8 cellular contexts compared by ENCODE assay signal in genomic region chr12:2796187-2796663, GRCh38. TPM values are rescaled to one million over a fixed set of nuclear protein-coding genes. Genes with fewer than 3 reads are reported as not detected.
DNase-seq lines count a peak whose midpoint lies in the region; ATAC-seq, FAIRE-seq and TF ChIP-seq lines count a peak whose summit lies in the region.

No MANE protein-coding gene starts in this region.

- H3K27me3 ChIP-seq in DOHH2 (ENCODE audit: control insufficient read depth, low read length) (no peaks in the 10 kb centered on the region), bronchial epithelial cell (ENCODE audit: control insufficient read depth, insufficient read depth, low read length) (no peaks in the 10 kb centered on the region), mesenchymal stem cell (ENCODE audit: control insufficient read depth in 1 of 2, insufficient read depth in 1 of 2, low read length in 2 of 2) (peaks cover 0 to 9% of the 10 kb centered on the region in 2 experiments)

- peaks cover 30% of the 10 kb centered on the region for H3K79me1 ChIP-seq in mesenchymal stem cell (replicated peaks; ENCODE audit: low read length, poor library complexity, severe bottlenecking)

- H2BK120ac ChIP-seq in mesenchymal stem cell (ENCODE audit: low read depth, low read length) = no peak overlapping the region

- no peak overlapping the region for H2BK5ac ChIP-seq in mesenchymal stem cell (ENCODE audit: low read depth, low read length, poor library complexity, severe bottlenecking)

- H2AK5ac ChIP-seq in mesenchymal stem cell (ENCODE audit: low read length, severe bottlenecking) = no peak overlapping the region

- peak overlapping the region; percentile 95 for H2AFZ ChIP-seq in mesenchymal stem cell (ENCODE audit: low read depth, low read length)

- H4K91ac ChIP-seq in mesenchymal stem cell (ENCODE audit: low read length) = peak overlapping the region; percentile 30

- peaks cover 4% of the 10 kb centered on the region; the same call in 1 of the 2 replicates for H3F3A ChIP-seq in DOHH2 (ENCODE audit: control insufficient read depth, insufficient read depth)

- H4K20me1 ChIP-seq in DOHH2 (ENCODE audit: control insufficient read depth, insufficient read depth, low read depth, low read length) = peaks cover 31% of the 10 kb centered on the region

- peaks cover 55% of the 10 kb centered on the region for H3K36me3 ChIP-seq in DOHH2 (ENCODE audit: control insufficient read depth, low read length)
- peaks cover 53% of the 10 kb centered on the region for H3K36me3 ChIP-seq in KOPT-K1 (ENCODE audit: insufficient read depth, low read length)
- H3K36me3 ChIP-seq in bronchial epithelial cell (ENCODE audit: control insufficient read depth, insufficient read depth, low read length) = peaks cover 34% of the 10 kb centered on the region
- H3K36me3 ChIP-seq in mesenchymal stem cell (ENCODE audit: control insufficient read depth in 1 of 2, insufficient read depth in 2 of 2, low read depth in 1 of 2, low read length in 2 of 2) = peaks cover 31 to 41% of the 10 kb centered on the region in 2 experiments

- H3K4me3 ChIP-seq in DOHH2 (ENCODE audit: low read length) (peak overlapping the region; percentile 95), bronchial epithelial cell (ENCODE audit: low read depth, low read length) (peak overlapping the region; percentile 78), mesenchymal stem cell (ENCODE audit: insufficient read depth in 1 of 2, low read depth in 1 of 2, low read length in 2 of 2) (peak overlapping the region; percentile 87)

- no peak overlapping the region for H3K27ac ChIP-seq in DOHH2 (ENCODE audit: low read depth, low read length)
- peak overlapping the region; percentile 64 for H3K27ac ChIP-seq in KOPT-K1 (ENCODE audit: low read depth, low read length, poor library complexity, severe bottlenecking)
- no peak overlapping the region for H3K27ac ChIP-seq in mesenchymal stem cell (ENCODE audit: low read length, poor library complexity, severe bottlenecking)

- TF ChIP-seq CTCF in DOHH2 (IDR thresholded peaks at IDR 0.05; ENCODE audit: low read depth, low read length, poor library complexity, severe bottlenecking) (peak; percentile 34), bronchial epithelial cell (IDR thresholded peaks at IDR 0.05; ENCODE audit: insufficient read depth, low read length, severe bottlenecking) (no peak)

- peak overlapping the region in 1 of 2 experiments; percentile 69 for H3K14ac ChIP-seq in mesenchymal stem cell (ENCODE audit: low read length in 2 of 2)

- peak overlapping the region in 1 of 2 experiments; percentile 90 for H3K18ac ChIP-seq in mesenchymal stem cell (ENCODE audit: low read depth in 1 of 2, low read length in 2 of 2)

- H2BK15ac ChIP-seq in mesenchymal stem cell (ENCODE audit: low read depth, poor library complexity, severe bottlenecking) = no peak overlapping the region

- FAIRE-seq in bronchial epithelial cell (lab: Jason Lieb, UNC) = peak; percentile 60

- peak overlapping the region in 1 of 2 experiments; percentile 59 for H3K4ac ChIP-seq in mesenchymal stem cell (ENCODE audit: low read depth in 1 of 2, low read length in 2 of 2)

- H3K4me1 ChIP-seq in DOHH2 (ENCODE audit: control insufficient read depth, low read length) (peaks cover 22% of the 10 kb centered on the region), mesenchymal stem cell (ENCODE audit: control insufficient read depth, insufficient read depth, low read depth, low read length) (peaks cover 8% of the 10 kb centered on the region)

- no peak overlapping the region for H4K8ac ChIP-seq in mesenchymal stem cell (ENCODE audit: low read length)

- peak overlapping the region in 1 of 2 experiments; percentile 61 for H3K23ac ChIP-seq in mesenchymal stem cell (ENCODE audit: low read length in 2 of 2)

- H3K9me3 ChIP-seq in DOHH2 (ENCODE audit: control insufficient read depth, insufficient read depth, low read length) (no peaks in the 10 kb centered on the region), KOPT-K1 (ENCODE audit: insufficient read depth, low read length, poor library complexity, severe bottlenecking) (no peaks in the 10 kb centered on the region), mesenchymal stem cell (ENCODE audit: control insufficient read depth, low read length) (no peaks in the 10 kb centered on the region)

- H3K4me2 ChIP-seq in DOHH2 (ENCODE audit: low read length) (peak overlapping the region; percentile 93), mesenchymal stem cell (ENCODE audit: low read length, poor library complexity, severe bottlenecking) (peak overlapping the region; percentile 66)

- ATAC-seq in GM21723 (IDR thresholded peaks at IDR 0.05; ENCODE audit: unreplicated experiment) (no peak), GM21529 (IDR thresholded peaks at IDR 0.05; ENCODE audit: unreplicated experiment) (no peak)

- no peaks in the 10 kb centered on the region for H3K9me2 ChIP-seq in DOHH2 (replicated peaks; ENCODE audit: control insufficient read depth, low read length)

- H2BK12ac ChIP-seq in mesenchymal stem cell (ENCODE audit: low read length in 2 of 2) = no peak overlapping the region

- DNase-seq in bronchial epithelial cell (ENCODE audit: low read depth) = no peak
- peak; percentile 18 for DNase-seq in mesenchymal stem cell
- no peak for DNase-seq in stimulated activated CD4-positive, alpha-beta T cell treated with anti-CD3 and anti-CD28 coated beads, Interleukin-4, amount 100 ng/mL, for 24 hours
- no peak for DNase-seq in SW 1271 (lab: John Stamatoyannopoulos, UW)

- peak overlapping the region; percentile 88 for H3K9ac ChIP-seq in mesenchymal stem cell (ENCODE audit: low read length)

- WGBS in mesenchymal stem cell = 12% methylated on average over 14 of the region's 14 CpGs

- peaks cover 50% of the 10 kb centered on the region for H3K79me2 ChIP-seq in DOHH2 (ENCODE audit: control insufficient read depth, low read length)

RNA-seq across cellular contexts. Expression of gene FKBP4, which starts 1.5 kb away (rescaled TPM):
- 66.4 and 81.6 TPM in 2 replicates for total RNA-seq in bronchial epithelial cell
- polyA plus RNA-seq in mesenchymal stem cell (2013, experiment 1 of 2) = 33.6 TPM
- polyA plus RNA-seq in mesenchymal stem cell (2013, experiment 2 of 2) = 31.8 TPM

RNA-seq across cellular contexts. Expression of gene ITFG2, which starts 16.2 kb away (rescaled TPM):
- total RNA-seq in bronchial epithelial cell = 14.6 and 17.6 TPM in 2 replicates
- polyA plus RNA-seq in mesenchymal stem cell (2013, experiment 1 of 2) = 12.0 TPM
- polyA plus RNA-seq in mesenchymal stem cell (2013, experiment 2 of 2) = 10.8 TPM

RNA-seq across cellular contexts. Expression of gene NRIP2, which starts 38.6 kb away (rescaled TPM):
- not detected in 2 replicates for total RNA-seq in bronchial epithelial cell
- 0.06 TPM for polyA plus RNA-seq in mesenchymal stem cell (2013, experiment 1 of 2)
- 0.04 TPM for polyA plus RNA-seq in mesenchymal stem cell (2013, experiment 2 of 2)
